22 cellular contexts compared by ENCODE assay signal in the genomic region with DNA sequence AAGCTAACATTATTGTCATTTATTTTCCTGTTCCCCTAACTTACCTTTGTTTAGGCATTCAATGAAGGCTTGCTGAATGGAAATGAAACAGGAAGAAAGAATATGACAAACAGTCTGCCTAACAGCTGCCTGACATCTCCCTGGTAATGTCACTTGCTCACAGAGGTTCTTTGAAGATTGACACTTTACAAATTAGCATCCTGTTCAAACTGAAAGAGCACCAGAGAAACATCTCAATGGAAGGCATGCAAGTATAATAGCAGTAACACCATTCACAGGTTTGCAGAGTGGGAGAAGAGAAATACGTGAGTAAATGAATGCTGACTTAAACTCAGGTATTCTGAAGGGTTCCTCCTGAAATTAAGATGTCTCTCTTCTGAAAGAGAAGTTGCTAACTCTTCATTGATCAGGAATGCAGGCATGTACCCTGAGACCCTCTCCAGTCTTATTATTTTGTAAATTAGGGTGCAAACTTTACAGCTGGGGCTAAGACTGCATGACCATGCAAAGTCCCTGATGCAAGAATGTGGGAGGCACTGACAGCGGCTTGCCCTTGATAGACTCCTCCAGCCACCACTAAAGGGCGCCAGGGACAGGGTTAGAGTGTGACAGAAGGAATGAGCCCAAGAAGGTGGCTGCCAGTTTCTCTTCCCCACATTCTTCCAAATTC.
DNase-seq lines count a peak whose midpoint lies in the region; ATAC-seq, FAIRE-seq and TF ChIP-seq lines count a peak whose summit lies in the region.
"Had no signal": no experiment of that assay in that cellular context is flagged by ENCODE, and none has a peak within 500 bp of the region (broad histone marks: within the 10 kb centered on the region; RNA-seq: fewer than 3 reads in every experiment).

No MANE protein-coding gene starts in this region.

- H3K36me3 ChIP-seq in OCI-LY3 (replicated peaks; ENCODE audit: low read depth, low read length), result no peaks in the 10 kb centered on the region

- no peaks in the 10 kb centered on the region for H3K9me3 ChIP-seq in OCI-LY3 (ENCODE audit: insufficient read depth, low read length)
- H3K9me3 ChIP-seq: psoas muscle, testis had no signal

- no peak for TF ChIP-seq CTCF in OCI-LY3 (IDR thresholded peaks at IDR 0.05; ENCODE audit: low read depth, low read length)
- no peak for TF ChIP-seq CTCF in RWPE1 (conservative IDR thresholded peaks at IDR 0.05; ENCODE audit: low read depth)

- peaks cover 6% of the 10 kb centered on the region; the same call in 1 of the 2 replicates for H3K4me1 ChIP-seq in OCI-LY3 (ENCODE audit: low read length)
- H3K4me1 ChIP-seq: psoas muscle, testis had no signal

- no peaks in the 10 kb centered on the region for H4K20me1 ChIP-seq in OCI-LY3 (ENCODE audit: insufficient read depth, low read length)

- no peak overlapping the region for H3K4me3 ChIP-seq in OCI-LY3 (ENCODE audit: low read length)
- H3K4me3 ChIP-seq: lung, psoas muscle, testis had no signal

- no peaks in the 10 kb centered on the region for H3K79me2 ChIP-seq in OCI-LY3 (ENCODE audit: low read length)

- H2AFZ ChIP-seq in OCI-LY3 (ENCODE audit: low read depth, low read length), result no peak overlapping the region

- peak overlapping the region; percentile 18; the same call in 1 of the 2 replicates for H3K4me2 ChIP-seq in OCI-LY3 (ENCODE audit: low read length)
- H3K4me2 ChIP-seq: KMS-11 had no signal

- ATAC-seq in HG02798 (IDR thresholded peaks at IDR 0.05; ENCODE audit: poor library complexity, unreplicated experiment) (peak; percentile 57), GM21447 (IDR thresholded peaks at IDR 0.05; ENCODE audit: unreplicated experiment) (no peak)
- ATAC-seq: activated CD8-positive, alpha-beta memory T cell treated with anti-CD3 and anti-CD28 coated beads, Interleukin-2, amount 10 ng/mL, durations not matched to agents 7 days and 5 days; activated T-helper 17 cell treated with anti-CD3 and anti-CD28 coated beads, Interleukin-2, amount 50 U/mL, for 72 hours; psoas muscle had no signal

- H3K27ac ChIP-seq in OCI-LY3 (ENCODE audit: low read length) (no peak overlapping the region), RWPE1 (no peak overlapping the region)
- H3K27ac ChIP-seq: KMS-11, psoas muscle, testis had no signal

- DNase-seq in GM18507 (ENCODE audit: extremely low spot score, insufficient read length, low read depth) (no peak), iPS-NIHi11 (ENCODE audit: low spot score) (peak; percentile 26), RWPE1 (ENCODE audit: low spot score) (no peak), T-helper 1 cell (no peak)
- DNase-seq: activated CD8-positive, alpha-beta memory T cell treated with anti-CD3 and anti-CD28 coated beads, Interleukin-2, amount 10 ng/mL, durations not matched to agents 7 days and 5 days; GF-D8; glutamatergic neuron; NCI-H524; psoas muscle; stimulated activated naive B cell treated with anti-CD40 and anti-IgM and Interleukin-4, amounts not matched to agents 10 μg/mL and 1 μg/mL and 100 μg/mL, for 72 hours; testis had no signal

- no peaks in the 10 kb centered on the region for H3K27me3 ChIP-seq in OCI-LY3 (ENCODE audit: low read depth, low read length)
- H3K27me3 ChIP-seq: testis had no signal

- CTCF ChIA-PET in RWPE1 (lab: Yijun Ruan, JAX), result no interaction called here

- peak; percentile 35 for FAIRE-seq in GM18507 (lab: Jason Lieb, UNC)
- FAIRE-seq: colon, endometrium, GM12891, keratinocyte, TTC549 had no signal

- POLR2A ChIA-PET in RWPE1 (lab: Yijun Ruan, JAX; ENCODE audit: low non-redundant PET), result no interaction called here

- H3K9ac ChIP-seq in OCI-LY3 (ENCODE audit: low read length), result no peak overlapping the region
- H3K9ac ChIP-seq: KMS-11 had no signal
